1 cellular context compared by ENCODE assay signal in genomic region chr5:172167893-172168292, GRCh38.
TF ChIP-seq lines count a peak whose summit lies in the region.

No MANE protein-coding gene starts in this region.

TF ChIP-seq in K562, 482 proteins besides CTCF, POLR2A, EP300 and RAD21 (continued from another document):
- TF ChIP-seq USF2 (CRISPR knock-in tag; IDR thresholded peaks at IDR 0.05) (no peak), ZNF589 (CRISPR knock-in tag; IDR thresholded peaks at IDR 0.05; ENCODE audit: low read depth) (no peak), ZNF407 (IDR thresholded peaks at IDR 0.05; ENCODE audit: low read depth) (no peak), ZBTB33 (CRISPR knock-in tag; IDR thresholded peaks at IDR 0.05) (no peak), TCF7 (IDR thresholded peaks at IDR 0.05; ENCODE audit: borderline replicate concordance) (no peak), PBX2 (CRISPR knock-in tag; IDR thresholded peaks at IDR 0.05; ENCODE audit: low read depth) (0 out of 2 replicates have a peak, but pooled peaks have one; percentile 25), PBX2 (tag; conservative IDR thresholded peaks at IDR 0.05; ENCODE audit: low read depth) (0 out of 2 replicates have a peak, but pooled peaks have one; percentile 15), ATF3 (IDR thresholded peaks at IDR 0.05) (no peak), ATF3 (CRISPR knock-in tag; conservative IDR thresholded peaks at IDR 0.05) (no peak)
TF ChIP-seq in K562: peak in this region for 3.
